26 cellular contexts compared by ENCODE assay signal in genomic region chr1:210918893-210919292, GRCh38.
"Had no signal": no experiment of that assay in that cellular context is flagged by ENCODE, and none has a peak within 500 bp of the region (broad histone marks: within the 10 kb centered on the region; RNA-seq: fewer than 3 reads in every experiment).

No MANE protein-coding gene starts in this region.

- H3K4me3 ChIP-seq: colonic mucosa, esophagus squamous epithelium, gastrocnemius medialis, heart right ventricle, left lung, lung had no signal

- ATAC-seq: effector memory CD8-positive, alpha-beta T cell; esophagus mucosa; gastrocnemius medialis; heart right ventricle; left lung; left ventricle myocardium superior had no signal

- H3K4me1 ChIP-seq: colonic mucosa, esophagus squamous epithelium, gastrocnemius medialis, heart right ventricle, left lung had no signal

- H3K9me3 ChIP-seq: colonic mucosa, esophagus squamous epithelium, gastrocnemius medialis, left lung had no signal

- H3K27ac ChIP-seq: colonic mucosa, epithelial cell of prostate, esophagus squamous epithelium, gastrocnemius medialis, heart right ventricle, left lung had no signal

- DNase-seq: colonic mucosa; cortex of kidney; effector CD8-positive, alpha-beta T cell; effector memory CD8-positive, alpha-beta T cell; endodermal cell; erythroblast; esophagus squamous epithelium; foreskin fibroblast; foreskin melanocyte; gastrocnemius medialis; glutamatergic neuron; head of caudate nucleus; heart right ventricle; hippocampal formation; kidney glomerular epithelial cell; left lung; left ventricle myocardium superior; mammary epithelial cell; mesendoderm; midbrain had no signal

- H3K27me3 ChIP-seq: colonic mucosa, esophagus squamous epithelium, gastrocnemius medialis, heart right ventricle, left lung had no signal

- H3K36me3 ChIP-seq: colonic mucosa, esophagus squamous epithelium, gastrocnemius medialis, heart right ventricle, left lung had no signal

- FAIRE-seq: endometrium, islet of Langerhans, keratinocyte had no signal
